In genomic region chr17:81512984-81513668, GRCh38 we compare ENCODE assay signal across 1 cellular context.
TF ChIP-seq lines count a peak whose summit lies in the region.

No MANE protein-coding gene starts in this region.

TF ChIP-seq in HepG2, 621 proteins besides CTCF, POLR2A, EP300 and RAD21 (continued from another document and continues in another):
- peak; percentile 17 for TF ChIP-seq ZNF512B (CRISPR knock-in tag; IDR thresholded peaks at IDR 0.05; ENCODE audit: borderline replicate concordance)
- no peak for TF ChIP-seq ZNF292 (CRISPR knock-in tag; IDR thresholded peaks at IDR 0.05; ENCODE audit: borderline replicate concordance, low read depth)
- TF ChIP-seq CHD2 (IDR thresholded peaks at IDR 0.05; ENCODE audit: low read depth, low read length) = no peak
- TF ChIP-seq ZNF431 (CRISPR knock-in tag; IDR thresholded peaks at IDR 0.05; ENCODE audit: borderline replicate concordance, low read depth) = 0 out of 2 replicates have a peak, but pooled peaks have one; percentile 22
- no peak for TF ChIP-seq WIZ (CRISPR knock-in tag; IDR thresholded peaks at IDR 0.05)
- no peak for TF ChIP-seq SAFB2 (CRISPR knock-in tag; IDR thresholded peaks at IDR 0.05; ENCODE audit: borderline replicate concordance, low read depth)
- TF ChIP-seq ZNF674 (CRISPR knock-in tag; IDR thresholded peaks at IDR 0.05; ENCODE audit: low read depth) = no peak
- TF ChIP-seq SNAPC4 (CRISPR knock-in tag; IDR thresholded peaks at IDR 0.05) = 0 out of 2 replicates have a peak, but pooled peaks have one; percentile 7
- TF ChIP-seq ZNF549 (CRISPR knock-in tag; IDR thresholded peaks at IDR 0.05) = no peak
- TF ChIP-seq HIVEP1 (CRISPR knock-in tag; IDR thresholded peaks at IDR 0.05) = no peak
- no peak; the same call in 1 of the 2 replicates for TF ChIP-seq ZFP90 (CRISPR knock-in tag; IDR thresholded peaks at IDR 0.05; ENCODE audit: borderline replicate concordance)
- TF ChIP-seq ZNF263 (CRISPR knock-in tag; IDR thresholded peaks at IDR 0.05) = peak; percentile 7; the same call in 1 of the 2 replicates
- peak; percentile 78; the same call in 1 of the 2 replicates for TF ChIP-seq MTF2 (CRISPR knock-in tag; IDR thresholded peaks at IDR 0.05; ENCODE audit: borderline replicate concordance)
- no peak; the same call in 1 of the 2 replicates for TF ChIP-seq FOXA3 (CRISPR knock-in tag; IDR thresholded peaks at IDR 0.05)
- no peak for TF ChIP-seq GABPA (IDR thresholded peaks at IDR 0.05; ENCODE audit: low read depth, low read length)
- TF ChIP-seq GABPA (CRISPR knock-in tag; IDR thresholded peaks at IDR 0.05; ENCODE audit: low read depth) = no peak
- TF ChIP-seq ZNF546 (CRISPR knock-in tag; conservative IDR thresholded peaks at IDR 0.05) = 0 out of 2 replicates have a peak, but pooled peaks have one; percentile 5
- no peak for TF ChIP-seq SKIL (CRISPR knock-in tag; IDR thresholded peaks at IDR 0.05; ENCODE audit: borderline replicate concordance)
- TF ChIP-seq ZNF142 (CRISPR knock-in tag; IDR thresholded peaks at IDR 0.05) = peak; percentile 10; the same call in 1 of the 2 replicates
- TF ChIP-seq ARNT2 (CRISPR knock-in tag; IDR thresholded peaks at IDR 0.05; ENCODE audit: low read depth) = no peak
- no peak for TF ChIP-seq ZNF720 (CRISPR knock-in tag; IDR thresholded peaks at IDR 0.05)
- no peak for TF ChIP-seq MZF1 (CRISPR knock-in tag; IDR thresholded peaks at IDR 0.05; ENCODE audit: borderline replicate concordance)
- TF ChIP-seq DMAP1 (CRISPR knock-in tag; IDR thresholded peaks at IDR 0.05) = no peak; the same call in 1 of the 2 replicates
- no peak for TF ChIP-seq ZSCAN21 (CRISPR knock-in tag; IDR thresholded peaks at IDR 0.05; ENCODE audit: borderline replicate concordance)
- peak; percentile 2; the same call in 1 of the 2 replicates for TF ChIP-seq SALL1 (CRISPR knock-in tag; IDR thresholded peaks at IDR 0.05)
- 0 out of 2 replicates have a peak, but pooled peaks have one; percentile 2 for TF ChIP-seq ZNF670 (CRISPR knock-in tag; IDR thresholded peaks at IDR 0.05; ENCODE audit: borderline replicate concordance)
- no peak; the same call in 1 of the 2 replicates for TF ChIP-seq ATF2 (CRISPR knock-in tag; IDR thresholded peaks at IDR 0.05)
- TF ChIP-seq KDM6A (CRISPR knock-in tag; IDR thresholded peaks at IDR 0.05; ENCODE audit: low read depth) = no peak
- TF ChIP-seq ZNF781 (CRISPR knock-in tag; IDR thresholded peaks at IDR 0.05; ENCODE audit: borderline replicate concordance, not compliant biosample characterization) = no peak
- peak; percentile 62; the same call in 1 of the 2 replicates for TF ChIP-seq ZNF343 (CRISPR knock-in tag; IDR thresholded peaks at IDR 0.05)
- TF ChIP-seq ZNF350 (CRISPR knock-in tag; IDR thresholded peaks at IDR 0.05; ENCODE audit: borderline replicate concordance, low read depth) = 0 out of 2 replicates have a peak, but pooled peaks have one; percentile 83
- TF ChIP-seq ZNF329 (CRISPR knock-in tag; IDR thresholded peaks at IDR 0.05; ENCODE audit: low read depth) = peak; percentile 15; the same call in 1 of the 2 replicates
- TF ChIP-seq NCOA2 (CRISPR knock-in tag; IDR thresholded peaks at IDR 0.05) = no peak; the same call in 1 of the 2 replicates
- peak; percentile 13; the same call in 1 of the 2 replicates for TF ChIP-seq ZNF225 (CRISPR knock-in tag; IDR thresholded peaks at IDR 0.05)
- no peak for TF ChIP-seq ZNF224 (CRISPR knock-in tag; IDR thresholded peaks at IDR 0.05)
- TF ChIP-seq ZIK1 (CRISPR knock-in tag; IDR thresholded peaks at IDR 0.05; ENCODE audit: borderline replicate concordance, low read depth) = no peak
- TF ChIP-seq ZNF124 (CRISPR knock-in tag; IDR thresholded peaks at IDR 0.05) = peak; percentile 77
- 0 out of 2 replicates have a peak, but pooled peaks have one; percentile 60 for TF ChIP-seq PAWR (CRISPR knock-in tag; IDR thresholded peaks at IDR 0.05; ENCODE audit: borderline replicate concordance)
- peak; percentile 23; the same call in 1 of the 2 replicates for TF ChIP-seq ARID5B (CRISPR knock-in tag; IDR thresholded peaks at IDR 0.05)
- TF ChIP-seq ZNF160 (CRISPR knock-in tag; IDR thresholded peaks at IDR 0.05) = no peak
- no peak for TF ChIP-seq HOXD1 (CRISPR knock-in tag; IDR thresholded peaks at IDR 0.05)
